Comparison of ENCODE assay signal across 14 cellular contexts in the genomic region with DNA sequence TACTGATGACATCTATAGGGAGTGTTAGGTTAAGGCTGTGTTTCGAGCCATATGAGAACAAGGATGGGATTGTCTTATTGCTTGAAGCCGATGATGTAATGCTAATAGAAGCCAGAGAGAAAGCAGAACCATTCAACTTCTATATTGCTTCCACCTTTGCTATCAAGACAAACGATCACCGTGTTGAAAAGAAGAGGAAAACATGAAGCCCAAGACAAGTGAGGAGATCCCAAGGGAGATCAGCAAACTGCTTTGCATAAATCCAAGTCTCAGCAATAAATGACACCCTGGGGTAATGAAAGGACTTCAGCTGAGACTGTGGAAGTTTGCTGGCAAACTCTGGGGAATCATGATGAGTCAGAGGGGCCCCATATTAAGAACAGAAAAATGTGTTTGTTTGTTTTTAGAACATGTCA.
DNase-seq lines count a peak whose midpoint lies in the region; ATAC-seq, FAIRE-seq and TF ChIP-seq lines count a peak whose summit lies in the region.
"Had no signal": no experiment of that assay in that cellular context is flagged by ENCODE, and none has a peak within 500 bp of the region (broad histone marks: within the 10 kb centered on the region; RNA-seq: fewer than 3 reads in every experiment).

No MANE protein-coding gene starts in this region.

- peaks cover 4% of the 10 kb centered on the region for H3K27me3 Mint-ChIP-seq in CD4-positive, alpha-beta T cell

- intact Hi-C loops in GM12878 (cut with micrococcal nuclease; ENCODE audit: unreplicated experiment), result no loop called here
- intact Hi-C loops in CD4-positive, alpha-beta T cell (cut with DNase I, micrococcal nuclease), result no loop called here

- TF ChIP-seq EP300 in GM12878 (IDR thresholded peaks at IDR 0.05; ENCODE audit: borderline replicate concordance in 1 of 2, control insufficient read depth in 1 of 2, low read depth in 2 of 2, low read length in 2 of 2), result no peak

- no peak overlapping the region for H3K56ac ChIP-seq in mesendoderm (ENCODE audit: low read length)

- RAD21 ChIA-PET in GM12878 (lab: Charles Lee; ENCODE audit: unreplicated experiment), result interaction anchor here (0.9 kb wide), 1 partner anchor 60 kb away, joined by 4 read pairs; no protein-coding TSS in a partner anchor

- FAIRE-seq in HTR-8/SVneo (lab: Jason Lieb, UNC) (peak; percentile 28), GM12878 (lab: Jason Lieb, UNC) (no peak)

- no peak overlapping the region for H2BK120ac ChIP-seq in mesendoderm (ENCODE audit: low read depth, low read length)

- no peak overlapping the region for H3K27ac ChIP-seq in GM12878 (ENCODE audit: control insufficient read depth, insufficient read depth)
- H3K27ac ChIP-seq in mesendoderm (ENCODE audit: low read depth, low read length), result no peak overlapping the region
- no peak overlapping the region for H3K27ac ChIP-seq in CD4-positive, alpha-beta T cell (ENCODE audit: low read depth, low read length)
- H3K27ac ChIP-seq: gastrocnemius medialis, SJCRH30 had no signal

- H3K79me2 ChIP-seq in GM12878 (ENCODE audit: control insufficient read depth, insufficient read depth, low read length), result no peaks in the 10 kb centered on the region
- no peaks in the 10 kb centered on the region for H3K79me2 ChIP-seq in mesendoderm (ENCODE audit: control insufficient read depth, insufficient read depth, low read length)

- no peak overlapping the region for H3K27ac Mint-ChIP-seq in CD4-positive, alpha-beta T cell
- H3K27ac Mint-ChIP-seq: CD8-positive, alpha-beta T cell; mesothelial cell of epicardium had no signal

- ATAC-seq in GM12878 (peak; percentile 70), GM21367 (IDR thresholded peaks at IDR 0.05; ENCODE audit: unreplicated experiment) (no peak), GM19467 (IDR thresholded peaks at IDR 0.05; ENCODE audit: unreplicated experiment) (no peak)
- no peak for ATAC-seq in CD4-positive, alpha-beta T cell (ENCODE audit: poor library complexity)
- ATAC-seq: CD8-positive, alpha-beta T cell; gastrocnemius medialis had no signal

- in situ Hi-C loops in GM12878 (cut with MboI), result no loop called here

- H3K23ac ChIP-seq in mesendoderm (ENCODE audit: low read length), result no peak overlapping the region

- no peak overlapping the region for H2BK5ac ChIP-seq in mesendoderm (ENCODE audit: low read length)

- CTCF ChIA-PET in GM12878 (lab: Yijun Ruan, JAX), result no interaction called here
- CTCF ChIA-PET in CD4-positive, alpha-beta T cell (lab: Charles Lee), result no interaction called here

- no peak overlapping the region for H3K18ac ChIP-seq in mesendoderm (ENCODE audit: low read length)

- H3K4me2 ChIP-seq in GM12878 (ENCODE audit: control insufficient read depth, insufficient read depth) (no peak overlapping the region), mesendoderm (ENCODE audit: low read length) (no peak overlapping the region)

- H3K27me3 ChIP-seq in GM12878 (replicated peaks in 1 of 2; ENCODE audit: control insufficient read depth in 2 of 2, insufficient read depth in 2 of 2, low read length in 1 of 2) (no peaks in the 10 kb centered on the region), mesendoderm (ENCODE audit: insufficient read depth, low read length, poor library complexity) (no peaks in the 10 kb centered on the region)
- H3K27me3 ChIP-seq in CD4-positive, alpha-beta T cell (ENCODE audit: control insufficient read depth, insufficient read depth, low read length), result no peaks in the 10 kb centered on the region
- H3K27me3 ChIP-seq: gastrocnemius medialis, SJCRH30 had no signal

- H3K4me3 Mint-ChIP-seq in CD4-positive, alpha-beta T cell, result no peak overlapping the region
- H3K4me3 Mint-ChIP-seq: CD8-positive, alpha-beta T cell; mesothelial cell of epicardium had no signal

- no peaks in the 10 kb centered on the region for H3K4me1 Mint-ChIP-seq in CD4-positive, alpha-beta T cell (ENCODE audit: low read depth)

- SMC1A ChIA-PET in GM12878 (lab: Charles Lee; ENCODE audit: uncharacterized antibody, unreplicated experiment), result interaction anchor here (1.0 to 1.5 kb wide), 5 partner anchors 8 to 191 kb away, joined by 3 to 4 read pairs (median 3); no protein-coding TSS in a partner anchor

- H2BK15ac ChIP-seq in mesendoderm (replicated peaks; ENCODE audit: low read depth), result no peak overlapping the region

- no peak overlapping the region for H4K5ac ChIP-seq in mesendoderm (ENCODE audit: low read length)

- no peak overlapping the region for H3K4ac ChIP-seq in mesendoderm (ENCODE audit: low read depth, low read length)

- no peaks in the 10 kb centered on the region for H3K36me3 Mint-ChIP-seq in CD4-positive, alpha-beta T cell (ENCODE audit: low read depth)
- H3K36me3 Mint-ChIP-seq: CD8-positive, alpha-beta T cell; mesothelial cell of epicardium had no signal

- H3K4me3 ChIP-seq in GM12878 (no peak overlapping the region), mesendoderm (ENCODE audit: low read length) (no peak overlapping the region)
- H3K4me3 ChIP-seq: gastrocnemius medialis, SJCRH30 had no signal

- H3K9me3 ChIP-seq in GM12878 (replicated peaks; ENCODE audit: control insufficient read depth, insufficient read depth, low read length), result no peaks in the 10 kb centered on the region
- H3K9me3 ChIP-seq in CD4-positive, alpha-beta T cell (ENCODE audit: control insufficient read depth, low read length), result no peaks in the 10 kb centered on the region
- H3K9me3 ChIP-seq: gastrocnemius medialis, SJCRH30 had no signal

- WGBS in GM12878 (ENCODE audit: insufficient coverage, insufficient replicate concordance, low lambda C conversion rate, missing lambda C conversion rate), result 3% methylated on average over 4 of the region's 4 CpGs
- WGBS in mesendoderm (ENCODE audit: extremely low coverage, insufficient coverage, low lambda C conversion rate), result no CpG with 5 or more reads among the region's 4 CpGs

- no peak overlapping the region for H2AFZ ChIP-seq in GM12878 (ENCODE audit: control insufficient read depth, low read depth, low read length)

- no peak for TF ChIP-seq POLR2A in GM12878 (IDR thresholded peaks at IDR 0.05; ENCODE audit: low read depth, low read length)

- no peaks in the 10 kb centered on the region for H3K4me1 ChIP-seq in GM12878 (ENCODE audit: control insufficient read depth, insufficient read depth, low read length)
- peaks cover 2% of the 10 kb centered on the region for H3K4me1 ChIP-seq in mesendoderm (ENCODE audit: control insufficient read depth, low read depth, low read length)
- H3K4me1 ChIP-seq: gastrocnemius medialis, SJCRH30 had no signal

- H3K36me3 ChIP-seq in GM12878 (ENCODE audit: control insufficient read depth in 2 of 2, insufficient read depth in 2 of 2, low read length in 1 of 2) (no peaks in the 10 kb centered on the region), mesendoderm (ENCODE audit: control insufficient read depth, insufficient read depth, low read length) (no peaks in the 10 kb centered on the region)
- H3K36me3 ChIP-seq: gastrocnemius medialis, SJCRH30 had no signal

- POLR2A ChIA-PET in GM12878 (lab: Charles Lee), result no interaction called here
- POLR2A ChIA-PET in CD4-positive, alpha-beta T cell (lab: Charles Lee), result no interaction called here

- no TSS peak for BruUV-seq in GM12878 (replicated peaks; lab: Mats Ljungman, UMichigan)

- no peaks in the 10 kb centered on the region for H3K79me1 ChIP-seq in mesendoderm (ENCODE audit: low read length)

- H4K20me1 ChIP-seq in GM12878 (ENCODE audit: control insufficient read depth, insufficient read depth), result no peaks in the 10 kb centered on the region

- H3K9ac ChIP-seq in GM12878 (ENCODE audit: control insufficient read depth, insufficient read depth, low read length), result no peak overlapping the region
- no peak overlapping the region for H3K9ac ChIP-seq in mesendoderm (ENCODE audit: low read length)

- no peak for TF ChIP-seq RAD21 in GM12878 (IDR thresholded peaks at IDR 0.05; ENCODE audit: insufficient read depth, low read depth, low read length)

- H3K9me3 Mint-ChIP-seq in CD4-positive, alpha-beta T cell, result peaks cover 2% of the 10 kb centered on the region
- H3K9me3 Mint-ChIP-seq: CD8-positive, alpha-beta T cell; mesothelial cell of epicardium had no signal

- H4K8ac ChIP-seq in mesendoderm (ENCODE audit: low read depth, low read length), result no peak overlapping the region

- TF ChIP-seq CTCF in GM12878 (IDR thresholded peaks at IDR 0.05 in 2 of 3, conservative IDR thresholded peaks at IDR 0.05 in 1 of 3; ENCODE audit: control insufficient read depth in 2 of 3, extremely low read depth in 1 of 3, insufficient read depth in 1 of 3, low read depth in 3 of 3, low read length in 3 of 3), result no peak
- no peak for TF ChIP-seq CTCF in CD4-positive, alpha-beta T cell (IDR thresholded peaks at IDR 0.05)

- DNase-seq in AG20443 (ENCODE audit: low spot score), result peak; percentile 56
- DNase-seq in HTR-8/SVneo (ENCODE audit: insufficient read length, low spot score), result peak; percentile 21
- DNase-seq in GM12878 (ENCODE audit: low read depth, low spot score), result no peak
- DNase-seq in mesendoderm, result peak; percentile 46
- DNase-seq in GM19240 (ENCODE audit: insufficient read length, low spot score), result no peak
- no peak for DNase-seq in CD4-positive, alpha-beta T cell
- DNase-seq: CD8-positive, alpha-beta T cell; gastrocnemius medialis; GOT3; NCI-H2107 had no signal

- no peak overlapping the region for H2AK5ac ChIP-seq in mesendoderm (ENCODE audit: low read length)

TF ChIP-seq in GM12878, 131 proteins besides CTCF, POLR2A, EP300 and RAD21:
- peak; percentile 26 for TF ChIP-seq MEF2B (IDR thresholded peaks at IDR 0.05; ENCODE audit: partially characterized antibody, poor library complexity, severe bottlenecking)
- TF ChIP-seq ATF7 (IDR thresholded peaks at IDR 0.05; ENCODE audit: low read depth), result peak; percentile 95
- TF ChIP-seq IKZF2 (IDR thresholded peaks at IDR 0.05), result peak; percentile 22 to 34; a peak in 2 of 4 replicates
- TF ChIP-seq SIN3A (IDR thresholded peaks at IDR 0.05; ENCODE audit: low read depth, low read length), result no peak
- TF ChIP-seq NR2F1 (conservative IDR thresholded peaks at IDR 0.05), result no peak

Comparison
In these comparisons a context has a peak if more than half of its experiments do, and no peak if none do; other contexts are left out.
1. DNase-seq: peak in AG20443 (single experiment), HTR-8/SVneo (single experiment) and mesendoderm (single experiment); none in GM12878 (single experiment), GM19240 (single experiment) and CD4-positive, alpha-beta T cell (0 of 10).